Comparison of ENCODE assay signal across 1 cellular context in genomic region chr19:45927565-45928261, GRCh38.
TF ChIP-seq lines count a peak whose summit lies in the region.

No MANE protein-coding gene starts in this region.

TF ChIP-seq in HepG2, 621 proteins besides CTCF, POLR2A, EP300 and RAD21 (continued from another document):
- TF ChIP-seq ZNF781 (CRISPR knock-in tag; IDR thresholded peaks at IDR 0.05; ENCODE audit: borderline replicate concordance, not compliant biosample characterization) (no peak), RFX1 (IDR thresholded peaks at IDR 0.05) (no peak), ZNF564 (CRISPR knock-in tag; IDR thresholded peaks at IDR 0.05) (no peak)
